ENCODE assay signal across 35 cellular contexts in the genomic region with DNA sequence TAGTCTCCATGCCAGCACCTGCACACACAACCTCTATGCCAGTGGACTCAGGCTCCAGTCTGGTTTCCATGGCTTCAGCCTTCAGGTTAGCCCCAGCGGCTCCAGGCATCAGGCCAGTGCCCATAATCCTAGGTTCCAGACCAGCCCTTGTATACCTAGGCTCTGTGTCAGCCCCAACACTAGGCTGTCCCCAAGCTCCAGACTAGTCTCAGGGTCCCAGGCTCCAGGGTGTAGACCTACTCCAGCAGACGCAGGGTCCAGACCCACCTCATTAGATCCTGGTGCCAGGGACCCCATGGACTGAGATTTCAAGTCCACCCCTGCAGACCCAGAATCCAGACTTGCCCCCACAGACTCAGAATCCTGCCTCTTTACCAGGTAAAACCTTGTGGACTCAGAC.
"Had no signal": no experiment of that assay in that cellular context is flagged by ENCODE, and none has a peak within 500 bp of the region (broad histone marks: within the 10 kb centered on the region; RNA-seq: fewer than 3 reads in every experiment).

No MANE protein-coding gene starts in this region.

- H3K4me3 Mint-ChIP-seq: activated B cell treated with CpG ODN at 0.5 μM for 24 hours; activated CD4-positive, alpha-beta memory T cell treated with anti-CD3 and anti-CD28 coated beads for 36 hours; activated CD4-positive, alpha-beta T cell treated with anti-CD3 and anti-CD28 coated beads, Interleukin-2, amount 10 ng/mL, durations not matched to agents 24 days and 14 days; activated CD8-positive, alpha-beta memory T cell treated with anti-CD3 and anti-CD28 coated beads, Interleukin-2, amount 10 ng/mL, durations not matched to agents 7 days and 5 days; activated CD8-positive, alpha-beta T cell treated with anti-CD3 and anti-CD28 coated beads, Interleukin-2, amount 10 ng/mL, durations not matched to agents 7 days and 5 days; activated naive CD4-positive, alpha-beta T cell treated with anti-CD3 and anti-CD28 coated beads, Interleukin-2, amount 10 ng/mL, durations not matched to agents 7 days and 5 days; activated naive CD8-positive, alpha-beta T cell treated with anti-CD3 and anti-CD28 coated beads, Interleukin-2, amount 10 ng/mL, durations not matched to agents 7 days and 5 days; activated T-helper 1 cell treated with anti-CD3 and anti-CD28 coated beads, Interleukin-12 subunit alpha, Interleukin-12 subunit beta, Interleukin-2, Interleukin-4 antibody, amounts not matched to agents 30 ng/mL and 10 ng/mL and 1 ng/mL, durations not matched to agents 14 hours and 24 hours and 36 hours; brain; dendritic cell treated with granulocyte-macrophage colony-stimulating factor and Interleukin-4, amounts not matched to agents 40 ng/mL and 50 ng/mL, for 4 days; endodermal cell; T-helper 17 cell; T-helper 2 cell treated with Interferon-gamma antibody and Interleukin-4, amounts not matched to agents 5 μg/mL and 100 μg/mL, for 36 hours had no signal

- H3K36me3 Mint-ChIP-seq: activated CD4-positive, alpha-beta memory T cell treated with anti-CD3 and anti-CD28 coated beads for 36 hours; activated CD8-positive, alpha-beta memory T cell treated with anti-CD3 and anti-CD28 coated beads, Interleukin-2, amount 10 ng/mL, durations not matched to agents 7 days and 5 days; activated naive CD4-positive, alpha-beta T cell treated with anti-CD3 and anti-CD28 coated beads, Interleukin-2, amount 10 ng/mL, durations not matched to agents 7 days and 5 days; activated naive CD4-positive, alpha-beta T cell treated with anti-CD3 and anti-CD28 coated beads, Interleukin-2, amount 50 U/mL, for 72 hours; activated naive CD8-positive, alpha-beta T cell treated with anti-CD3 and anti-CD28 coated beads, Interleukin-2, amount 10 ng/mL, durations not matched to agents 7 days and 5 days; brain had no signal

- H3K27ac Mint-ChIP-seq: activated B cell treated with CpG ODN at 0.5 μM for 24 hours; activated CD4-positive, alpha-beta memory T cell treated with anti-CD3 and anti-CD28 coated beads for 36 hours; activated CD4-positive, alpha-beta T cell treated with anti-CD3 and anti-CD28 coated beads, Interleukin-2, amount 10 ng/mL, durations not matched to agents 24 days and 14 days; activated CD8-positive, alpha-beta memory T cell treated with anti-CD3 and anti-CD28 coated beads, Interleukin-2, amount 10 ng/mL, durations not matched to agents 7 days and 5 days; activated CD8-positive, alpha-beta T cell treated with anti-CD3 and anti-CD28 coated beads, Interleukin-2, amount 10 ng/mL, durations not matched to agents 7 days and 5 days; activated naive CD4-positive, alpha-beta T cell treated with anti-CD3 and anti-CD28 coated beads, Interleukin-2, amount 50 U/mL, for 72 hours; activated naive CD8-positive, alpha-beta T cell treated with anti-CD3 and anti-CD28 coated beads, Interleukin-2, amount 10 ng/mL, durations not matched to agents 7 days and 5 days; activated T-helper 1 cell treated with anti-CD3 and anti-CD28 coated beads, Interleukin-12 subunit alpha, Interleukin-12 subunit beta, Interleukin-2, Interleukin-4 antibody, amounts not matched to agents 30 ng/mL and 10 ng/mL and 1 ng/mL, durations not matched to agents 14 hours and 24 hours and 36 hours; activated T-helper 2 cell treated with anti-CD3 and anti-CD28 coated beads, Interferon-gamma antibody, Interleukin-2, Interleukin-4, amounts not matched to agents 10 μg/mL and 5 μg/mL and 100 μg/mL, durations not matched to agents 14 hours and 24 hours and 36 hours; brain; dendritic cell treated with granulocyte-macrophage colony-stimulating factor and Interleukin-4, amounts not matched to agents 40 ng/mL and 50 ng/mL, for 4 days; endodermal cell; T-helper 17 cell; T-helper 2 cell treated with Interferon-gamma antibody and Interleukin-4, amounts not matched to agents 5 μg/mL and 100 μg/mL, for 36 hours had no signal

- ATAC-seq: activated CD4-positive, CD25-positive, alpha-beta regulatory T cell treated with anti-CD3 and anti-CD28 coated beads, Interleukin-2, amount 50 U/mL, for 24 hours; activated CD8-positive, alpha-beta memory T cell treated with anti-CD3 and anti-CD28 coated beads, Interleukin-2, amount 10 ng/mL, durations not matched to agents 7 days and 5 days; activated CD8-positive, alpha-beta T cell treated with anti-CD3 and anti-CD28 coated beads, Interleukin-2, amount 10 ng/mL, durations not matched to agents 7 days and 5 days; activated naive CD4-positive, alpha-beta T cell treated with anti-CD3 and anti-CD28 coated beads, Interleukin-2, amount 50 U/mL, for 72 hours; foreskin keratinocyte; gastrocnemius medialis; T-helper 17 cell had no signal

- DNase-seq: activated B cell treated with CpG ODN at 0.5 μM for 24 hours; activated CD4-positive, alpha-beta memory T cell treated with anti-CD3 and anti-CD28 coated beads for 36 hours; activated CD4-positive, alpha-beta T cell treated with anti-CD3 and anti-CD28 coated beads, Interleukin-2, amount 10 ng/mL, durations not matched to agents 24 days and 14 days; activated CD8-positive, alpha-beta memory T cell treated with anti-CD3 and anti-CD28 coated beads, Interleukin-2, amount 10 ng/mL, durations not matched to agents 7 days and 5 days; activated CD8-positive, alpha-beta memory T cell treated with anti-CD3 and anti-CD28 coated beads, Interleukin-2, amount 50 U/mL, for 4 hours; activated CD8-positive, alpha-beta T cell treated with anti-CD3 and anti-CD28 coated beads, Interleukin-2, amount 10 ng/mL, durations not matched to agents 7 days and 5 days; activated effector memory CD4-positive, alpha-beta T cell treated with anti-CD3 and anti-CD28 coated beads, Interleukin-2, amount 50 U/mL, for 16 hours; activated naive CD4-positive, alpha-beta T cell treated with anti-CD3 and anti-CD28 coated beads, Interleukin-2, amount 10 ng/mL, durations not matched to agents 7 days and 5 days; activated naive CD8-positive, alpha-beta T cell treated with anti-CD3 and anti-CD28 coated beads, Interleukin-2, amount 10 ng/mL, durations not matched to agents 7 days and 5 days; activated T-cell treated with anti-CD3 and anti-CD28 coated beads, Interleukin-2, amount 50 U/mL, for 1 hour; activated T-cell treated with anti-CD3 and anti-CD28 coated beads, Interleukin-2, amount 50 U/mL, for 48 hours; central memory CD4-positive, alpha-beta T cell; cerebellar nuclear complex; dorsolateral prefrontal cortex; effector memory CD4-positive, alpha-beta T cell; endodermal cell; foreskin keratinocyte; gastrocnemius medialis; glutamatergic neuron; T-helper 1 cell; T-helper 17 cell; T1000; WERI-Rb-1 had no signal

- H3K27ac ChIP-seq: ascending aorta, breast epithelium, cardiac muscle cell, coronary artery, dorsolateral prefrontal cortex, esophagus muscularis mucosa, foreskin keratinocyte, gastrocnemius medialis, WERI-Rb-1 had no signal

- H3K4me1 Mint-ChIP-seq: activated CD4-positive, alpha-beta T cell treated with anti-CD3 and anti-CD28 coated beads, Interleukin-2, amount 10 ng/mL, durations not matched to agents 24 days and 14 days; activated CD8-positive, alpha-beta memory T cell treated with anti-CD3 and anti-CD28 coated beads, Interleukin-2, amount 10 ng/mL, durations not matched to agents 7 days and 5 days; activated naive CD4-positive, alpha-beta T cell treated with anti-CD3 and anti-CD28 coated beads, Interleukin-2, amount 10 ng/mL, durations not matched to agents 7 days and 5 days; activated naive CD8-positive, alpha-beta T cell treated with anti-CD3 and anti-CD28 coated beads, Interleukin-2, amount 10 ng/mL, durations not matched to agents 7 days and 5 days; brain; T-helper 17 cell had no signal

- H3K4me1 ChIP-seq: ascending aorta, breast epithelium, foreskin keratinocyte, gastrocnemius medialis had no signal

- H3K9me3 ChIP-seq: ascending aorta, breast epithelium, esophagus muscularis mucosa, gastrocnemius medialis had no signal

- H3K27me3 Mint-ChIP-seq: activated B cell treated with CpG ODN at 0.5 μM for 24 hours; activated CD4-positive, alpha-beta memory T cell treated with anti-CD3 and anti-CD28 coated beads for 36 hours; activated CD4-positive, alpha-beta T cell treated with anti-CD3 and anti-CD28 coated beads, Interleukin-2, amount 10 ng/mL, durations not matched to agents 24 days and 14 days; activated CD8-positive, alpha-beta memory T cell treated with anti-CD3 and anti-CD28 coated beads, Interleukin-2, amount 10 ng/mL, durations not matched to agents 7 days and 5 days; activated naive CD4-positive, alpha-beta T cell treated with anti-CD3 and anti-CD28 coated beads, Interleukin-2, amount 10 ng/mL, durations not matched to agents 7 days and 5 days; activated naive CD8-positive, alpha-beta T cell treated with anti-CD3 and anti-CD28 coated beads, Interleukin-2, amount 10 ng/mL, durations not matched to agents 7 days and 5 days; dendritic cell treated with granulocyte-macrophage colony-stimulating factor and Interleukin-4, amounts not matched to agents 40 ng/mL and 50 ng/mL, for 4 days; T-helper 17 cell had no signal

- H3K9me3 Mint-ChIP-seq: activated CD4-positive, alpha-beta T cell treated with anti-CD3 and anti-CD28 coated beads, Interleukin-2, amount 10 ng/mL, durations not matched to agents 24 days and 14 days; activated naive CD8-positive, alpha-beta T cell treated with anti-CD3 and anti-CD28 coated beads, Interleukin-2, amount 10 ng/mL, durations not matched to agents 7 days and 5 days; activated T-helper 1 cell treated with anti-CD3 and anti-CD28 coated beads, Interleukin-12 subunit alpha, Interleukin-12 subunit beta, Interleukin-2, Interleukin-4 antibody, amounts not matched to agents 30 ng/mL and 10 ng/mL and 1 ng/mL, durations not matched to agents 14 hours and 24 hours and 36 hours; activated T-helper 2 cell treated with anti-CD3 and anti-CD28 coated beads, Interferon-gamma antibody, Interleukin-2, Interleukin-4, amounts not matched to agents 10 μg/mL and 5 μg/mL and 100 μg/mL, durations not matched to agents 14 hours and 24 hours and 36 hours; brain; T-helper 2 cell treated with Interferon-gamma antibody and Interleukin-4, amounts not matched to agents 5 μg/mL and 100 μg/mL, for 36 hours had no signal

- H3K27me3 ChIP-seq: ascending aorta, breast epithelium, cardiac muscle cell, dorsolateral prefrontal cortex, esophagus muscularis mucosa, foreskin keratinocyte, gastrocnemius medialis had no signal
